ENCODE assay signal across 1 cellular context in the genomic region with DNA sequence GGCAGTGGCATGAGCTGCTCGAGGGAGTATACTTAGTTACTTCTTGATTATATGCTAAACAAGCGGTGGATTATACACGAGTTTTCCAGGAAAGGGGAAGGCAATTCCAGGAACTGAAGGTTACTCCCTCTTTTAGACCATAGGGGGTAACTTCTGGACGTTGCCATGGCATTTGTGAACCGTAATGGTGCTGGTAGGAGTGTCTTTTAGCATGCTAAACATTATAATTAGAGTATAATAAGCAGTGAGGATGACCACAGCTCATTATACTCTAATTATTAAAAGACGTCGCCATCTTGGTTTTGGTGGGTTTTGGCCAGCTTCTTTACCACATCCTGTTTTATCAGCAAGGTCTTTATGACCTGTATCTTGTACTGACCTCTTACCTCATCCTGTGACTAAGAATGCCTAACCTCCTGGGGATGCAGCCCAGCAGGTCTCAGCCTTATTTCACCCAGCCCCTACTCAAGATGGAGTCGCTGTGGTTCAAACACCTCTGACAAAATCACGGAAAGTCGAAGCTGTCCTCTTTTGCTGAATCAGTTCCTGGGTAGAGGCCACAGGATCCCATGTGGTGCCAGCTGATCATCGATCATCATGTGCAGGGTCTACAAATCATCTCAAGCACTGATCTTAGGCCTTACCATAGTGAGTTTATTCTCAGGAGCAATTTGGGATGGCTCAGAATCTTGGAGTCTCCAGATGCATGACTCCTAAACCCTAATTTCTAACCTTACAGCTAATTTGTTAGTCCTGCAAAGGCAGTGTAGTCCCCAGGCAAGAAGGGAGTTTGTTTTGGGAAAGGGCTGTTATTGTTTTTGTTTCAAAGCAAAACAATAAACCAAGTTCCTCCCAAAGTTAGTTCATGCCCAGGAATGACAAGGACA.
A peak's percentile ranks its signal among the peaks of the same experiment; 100 is the strongest.
TF ChIP-seq lines count a peak whose summit lies in the region.

No MANE protein-coding gene starts in this region.

TF ChIP-seq in K562, 482 proteins besides CTCF, POLR2A, EP300 and RAD21 (continued from another document and continues in another):
- TF ChIP-seq, protein P1, sequence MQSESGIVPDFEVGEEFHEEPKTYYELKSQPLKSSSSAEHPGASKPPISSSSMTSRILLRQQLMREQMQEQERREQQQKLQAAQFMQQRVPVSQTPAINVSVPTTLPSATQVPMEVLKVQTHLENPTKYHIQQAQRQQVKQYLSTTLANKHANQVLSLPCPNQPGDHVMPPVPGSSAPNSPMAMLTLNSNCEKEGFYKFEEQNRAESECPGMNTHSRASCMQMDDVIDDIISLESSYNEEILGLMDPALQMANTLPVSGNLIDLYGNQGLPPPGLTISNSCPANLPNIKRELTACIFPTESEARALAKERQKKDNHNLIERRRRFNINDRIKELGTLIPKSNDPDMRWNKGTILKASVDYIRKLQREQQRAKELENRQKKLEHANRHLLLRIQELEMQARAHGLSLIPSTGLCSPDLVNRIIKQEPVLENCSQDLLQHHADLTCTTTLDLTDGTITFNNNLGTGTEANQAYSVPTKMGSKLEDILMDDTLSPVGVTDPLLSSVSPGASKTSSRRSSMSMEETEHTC (IDR thresholded peaks at IDR 0.05): no peak
- peak; percentile 74; the same call in 1 of the 2 replicates for TF ChIP-seq ZNF75A (CRISPR knock-in tag; IDR thresholded peaks at IDR 0.05)
- no peak for TF ChIP-seq ARID2 (IDR thresholded peaks at IDR 0.05)
- TF ChIP-seq, protein P2, sequence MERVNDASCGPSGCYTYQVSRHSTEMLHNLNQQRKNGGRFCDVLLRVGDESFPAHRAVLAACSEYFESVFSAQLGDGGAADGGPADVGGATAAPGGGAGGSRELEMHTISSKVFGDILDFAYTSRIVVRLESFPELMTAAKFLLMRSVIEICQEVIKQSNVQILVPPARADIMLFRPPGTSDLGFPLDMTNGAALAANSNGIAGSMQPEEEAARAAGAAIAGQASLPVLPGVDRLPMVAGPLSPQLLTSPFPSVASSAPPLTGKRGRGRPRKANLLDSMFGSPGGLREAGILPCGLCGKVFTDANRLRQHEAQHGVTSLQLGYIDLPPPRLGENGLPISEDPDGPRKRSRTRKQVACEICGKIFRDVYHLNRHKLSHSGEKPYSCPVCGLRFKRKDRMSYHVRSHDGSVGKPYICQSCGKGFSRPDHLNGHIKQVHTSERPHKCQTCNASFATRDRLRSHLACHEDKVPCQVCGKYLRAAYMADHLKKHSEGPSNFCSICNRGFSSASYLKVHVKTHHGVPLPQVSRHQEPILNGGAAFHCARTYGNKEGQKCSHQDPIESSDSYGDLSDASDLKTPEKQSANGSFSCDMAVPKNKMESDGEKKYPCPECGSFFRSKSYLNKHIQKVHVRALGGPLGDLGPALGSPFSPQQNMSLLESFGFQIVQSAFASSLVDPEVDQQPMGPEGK (CRISPR knock-in tag; IDR thresholded peaks at IDR 0.05; ENCODE audit: borderline replicate concordance): peak; percentile 93
- TF ChIP-seq, protein P3, sequence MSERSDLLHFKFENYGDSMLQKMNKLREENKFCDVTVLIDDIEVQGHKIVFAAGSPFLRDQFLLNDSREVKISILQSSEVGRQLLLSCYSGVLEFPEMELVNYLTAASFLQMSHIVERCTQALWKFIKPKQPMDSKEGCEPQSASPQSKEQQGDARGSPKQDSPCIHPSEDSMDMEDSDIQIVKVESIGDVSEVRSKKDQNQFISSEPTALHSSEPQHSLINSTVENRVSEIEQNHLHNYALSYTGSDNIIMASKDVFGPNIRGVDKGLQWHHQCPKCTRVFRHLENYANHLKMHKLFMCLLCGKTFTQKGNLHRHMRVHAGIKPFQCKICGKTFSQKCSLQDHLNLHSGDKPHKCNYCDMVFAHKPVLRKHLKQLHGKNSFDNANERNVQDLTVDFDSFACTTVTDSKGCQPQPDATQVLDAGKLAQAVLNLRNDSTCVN (CRISPR knock-in tag; IDR thresholded peaks at IDR 0.05): peak; percentile 86; the same call in 1 of the 2 replicates
- TF ChIP-seq SNRNP70 (optimal IDR thresholded peaks at IDR 0.05; ENCODE audit: low read depth, low read length): no peak
- no peak for TF ChIP-seq POLR2B (IDR thresholded peaks at IDR 0.05; ENCODE audit: low read depth, partially characterized antibody)
- TF ChIP-seq DDX20 (tag; IDR thresholded peaks at IDR 0.05; ENCODE audit: low read depth): peak; percentile 90
- peak; percentile 98 for TF ChIP-seq BACH1 (tag; IDR thresholded peaks at IDR 0.05)
- TF ChIP-seq XRCC4 (IDR thresholded peaks at IDR 0.05; ENCODE audit: extremely low read depth, insufficient read depth, insufficient read length): no peak
- TF ChIP-seq TAF15 (IDR thresholded peaks at IDR 0.05; ENCODE audit: low read depth, low read length): no peak
- TF ChIP-seq PHTF2 (CRISPR knock-in tag; IDR thresholded peaks at IDR 0.05): no peak
- TF ChIP-seq, protein P4, sequence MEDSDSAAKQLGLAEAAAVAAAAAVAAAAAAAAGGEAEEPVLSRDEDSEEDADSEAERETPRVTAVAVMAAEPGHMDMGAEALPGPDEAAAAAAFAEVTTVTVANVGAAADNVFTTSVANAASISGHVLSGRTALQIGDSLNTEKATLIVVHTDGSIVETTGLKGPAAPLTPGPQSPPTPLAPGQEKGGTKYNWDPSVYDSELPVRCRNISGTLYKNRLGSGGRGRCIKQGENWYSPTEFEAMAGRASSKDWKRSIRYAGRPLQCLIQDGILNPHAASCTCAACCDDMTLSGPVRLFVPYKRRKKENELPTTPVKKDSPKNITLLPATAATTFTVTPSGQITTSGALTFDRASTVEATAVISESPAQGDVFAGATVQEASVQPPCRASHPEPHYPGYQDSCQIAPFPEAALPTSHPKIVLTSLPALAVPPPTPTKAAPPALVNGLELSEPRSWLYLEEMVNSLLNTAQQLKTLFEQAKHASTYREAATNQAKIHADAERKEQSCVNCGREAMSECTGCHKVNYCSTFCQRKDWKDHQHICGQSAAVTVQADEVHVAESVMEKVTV (CRISPR knock-in tag; IDR thresholded peaks at IDR 0.05): peak; percentile 69
- no peak for TF ChIP-seq NR3C1 (CRISPR knock-in tag; IDR thresholded peaks at IDR 0.05)
- TF ChIP-seq, protein P5, sequence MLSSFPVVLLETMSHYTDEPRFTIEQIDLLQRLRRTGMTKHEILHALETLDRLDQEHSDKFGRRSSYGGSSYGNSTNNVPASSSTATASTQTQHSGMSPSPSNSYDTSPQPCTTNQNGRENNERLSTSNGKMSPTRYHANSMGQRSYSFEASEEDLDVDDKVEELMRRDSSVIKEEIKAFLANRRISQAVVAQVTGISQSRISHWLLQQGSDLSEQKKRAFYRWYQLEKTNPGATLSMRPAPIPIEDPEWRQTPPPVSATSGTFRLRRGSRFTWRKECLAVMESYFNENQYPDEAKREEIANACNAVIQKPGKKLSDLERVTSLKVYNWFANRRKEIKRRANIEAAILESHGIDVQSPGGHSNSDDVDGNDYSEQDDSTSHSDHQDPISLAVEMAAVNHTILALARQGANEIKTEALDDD (IDR thresholded peaks at IDR 0.05): no peak
- no peak for TF ChIP-seq SRSF7 (optimal IDR thresholded peaks at IDR 0.05; ENCODE audit: low read depth, low read length)
- TF ChIP-seq, protein P6, sequence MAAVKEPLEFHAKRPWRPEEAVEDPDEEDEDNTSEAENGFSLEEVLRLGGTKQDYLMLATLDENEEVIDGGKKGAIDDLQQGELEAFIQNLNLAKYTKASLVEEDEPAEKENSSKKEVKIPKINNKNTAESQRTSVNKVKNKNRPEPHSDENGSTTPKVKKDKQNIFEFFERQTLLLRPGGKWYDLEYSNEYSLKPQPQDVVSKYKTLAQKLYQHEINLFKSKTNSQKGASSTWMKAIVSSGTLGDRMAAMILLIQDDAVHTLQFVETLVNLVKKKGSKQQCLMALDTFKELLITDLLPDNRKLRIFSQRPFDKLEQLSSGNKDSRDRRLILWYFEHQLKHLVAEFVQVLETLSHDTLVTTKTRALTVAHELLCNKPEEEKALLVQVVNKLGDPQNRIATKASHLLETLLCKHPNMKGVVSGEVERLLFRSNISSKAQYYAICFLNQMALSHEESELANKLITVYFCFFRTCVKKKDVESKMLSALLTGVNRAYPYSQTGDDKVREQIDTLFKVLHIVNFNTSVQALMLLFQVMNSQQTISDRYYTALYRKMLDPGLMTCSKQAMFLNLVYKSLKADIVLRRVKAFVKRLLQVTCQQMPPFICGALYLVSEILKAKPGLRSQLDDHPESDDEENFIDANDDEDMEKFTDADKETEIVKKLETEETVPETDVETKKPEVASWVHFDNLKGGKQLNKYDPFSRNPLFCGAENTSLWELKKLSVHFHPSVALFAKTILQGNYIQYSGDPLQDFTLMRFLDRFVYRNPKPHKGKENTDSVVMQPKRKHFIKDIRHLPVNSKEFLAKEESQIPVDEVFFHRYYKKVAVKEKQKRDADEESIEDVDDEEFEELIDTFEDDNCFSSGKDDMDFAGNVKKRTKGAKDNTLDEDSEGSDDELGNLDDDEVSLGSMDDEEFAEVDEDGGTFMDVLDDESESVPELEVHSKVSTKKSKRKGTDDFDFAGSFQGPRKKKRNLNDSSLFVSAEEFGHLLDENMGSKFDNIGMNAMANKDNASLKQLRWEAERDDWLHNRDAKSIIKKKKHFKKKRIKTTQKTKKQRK (IDR thresholded peaks at IDR 0.05; ENCODE audit: borderline replicate concordance, low read depth, low read length): no peak
- TF ChIP-seq ZSCAN29 (IDR thresholded peaks at IDR 0.05): no peak
- no peak for TF ChIP-seq HDAC6 (IDR thresholded peaks at IDR 0.05; ENCODE audit: low read depth, low read length)
- TF ChIP-seq HDGF (IDR thresholded peaks at IDR 0.05): no peak
- TF ChIP-seq ZNF764 (CRISPR knock-in tag; IDR thresholded peaks at IDR 0.05; ENCODE audit: low read depth): no peak
- TF ChIP-seq ZNF134 (CRISPR knock-in tag; conservative IDR thresholded peaks at IDR 0.05): peak; percentile 81
- no peak for TF ChIP-seq ZEB2 (IDR thresholded peaks at IDR 0.05)
- no peak for TF ChIP-seq ARHGAP35 (IDR thresholded peaks at IDR 0.05; ENCODE audit: partially characterized antibody)
- no peak for TF ChIP-seq MYBL2 (IDR thresholded peaks at IDR 0.05; ENCODE audit: low read depth)
- TF ChIP-seq MYBL2 (CRISPR knock-in tag; IDR thresholded peaks at IDR 0.05; ENCODE audit: borderline replicate concordance): no peak
- TF ChIP-seq JUND (IDR thresholded peaks at IDR 0.05; ENCODE audit: borderline replicate concordance, low read depth, low read length): no peak
- TF ChIP-seq JUND (tag; IDR thresholded peaks at IDR 0.05; ENCODE audit: borderline replicate concordance, low read depth, low read length): peak; percentile 11; the same call in 1 of the 3 replicates
- no peak for TF ChIP-seq TFAM (CRISPR knock-in tag; conservative IDR thresholded peaks at IDR 0.05)
- TF ChIP-seq, protein P7, sequence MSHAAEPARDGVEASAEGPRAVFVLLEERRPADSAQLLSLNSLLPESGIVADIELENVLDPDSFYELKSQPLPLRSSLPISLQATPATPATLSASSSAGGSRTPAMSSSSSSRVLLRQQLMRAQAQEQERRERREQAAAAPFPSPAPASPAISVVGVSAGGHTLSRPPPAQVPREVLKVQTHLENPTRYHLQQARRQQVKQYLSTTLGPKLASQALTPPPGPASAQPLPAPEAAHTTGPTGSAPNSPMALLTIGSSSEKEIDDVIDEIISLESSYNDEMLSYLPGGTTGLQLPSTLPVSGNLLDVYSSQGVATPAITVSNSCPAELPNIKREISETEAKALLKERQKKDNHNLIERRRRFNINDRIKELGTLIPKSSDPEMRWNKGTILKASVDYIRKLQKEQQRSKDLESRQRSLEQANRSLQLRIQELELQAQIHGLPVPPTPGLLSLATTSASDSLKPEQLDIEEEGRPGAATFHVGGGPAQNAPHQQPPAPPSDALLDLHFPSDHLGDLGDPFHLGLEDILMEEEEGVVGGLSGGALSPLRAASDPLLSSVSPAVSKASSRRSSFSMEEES (CRISPR knock-in tag; IDR thresholded peaks at IDR 0.05): peak; percentile 34; the same call in 1 of the 2 replicates
- no peak for TF ChIP-seq MBD2 (IDR thresholded peaks at IDR 0.05; ENCODE audit: borderline replicate concordance, low read depth)
- TF ChIP-seq CXXC5 (CRISPR knock-in tag; IDR thresholded peaks at IDR 0.05): peak; percentile 59
- TF ChIP-seq ZNF76 (CRISPR knock-in tag; IDR thresholded peaks at IDR 0.05; ENCODE audit: borderline replicate concordance): peak; percentile 98
- no peak for TF ChIP-seq ZBTB7A (IDR thresholded peaks at IDR 0.05; ENCODE audit: borderline replicate concordance, control insufficient read depth, low read depth, low read length)
- TF ChIP-seq, protein P8, sequence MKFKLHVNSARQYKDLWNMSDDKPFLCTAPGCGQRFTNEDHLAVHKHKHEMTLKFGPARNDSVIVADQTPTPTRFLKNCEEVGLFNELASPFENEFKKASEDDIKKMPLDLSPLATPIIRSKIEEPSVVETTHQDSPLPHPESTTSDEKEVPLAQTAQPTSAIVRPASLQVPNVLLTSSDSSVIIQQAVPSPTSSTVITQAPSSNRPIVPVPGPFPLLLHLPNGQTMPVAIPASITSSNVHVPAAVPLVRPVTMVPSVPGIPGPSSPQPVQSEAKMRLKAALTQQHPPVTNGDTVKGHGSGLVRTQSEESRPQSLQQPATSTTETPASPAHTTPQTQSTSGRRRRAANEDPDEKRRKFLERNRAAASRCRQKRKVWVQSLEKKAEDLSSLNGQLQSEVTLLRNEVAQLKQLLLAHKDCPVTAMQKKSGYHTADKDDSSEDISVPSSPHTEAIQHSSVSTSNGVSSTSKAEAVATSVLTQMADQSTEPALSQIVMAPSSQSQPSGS (CRISPR knock-in tag; IDR thresholded peaks at IDR 0.05): no peak
- no peak for TF ChIP-seq BRD9 (IDR thresholded peaks at IDR 0.05; ENCODE audit: low read depth, partially characterized antibody)
- TF ChIP-seq ZNF24 (IDR thresholded peaks at IDR 0.05): no peak
- no peak for TF ChIP-seq CBX8 (IDR thresholded peaks at IDR 0.05; ENCODE audit: borderline replicate concordance, extremely low read depth, low read depth, low read length, poor library complexity, severe bottlenecking)
- no peak for TF ChIP-seq ILF3 (IDR thresholded peaks at IDR 0.05; ENCODE audit: borderline replicate concordance)
- peak; percentile 75; the same call in 1 of the 2 replicates for TF ChIP-seq ZSCAN32 (CRISPR knock-in tag; IDR thresholded peaks at IDR 0.05)
- TF ChIP-seq HMGN3 (IDR thresholded peaks at IDR 0.05; ENCODE audit: borderline replicate concordance, extremely low read depth, insufficient read length, low read depth, low read length): no peak
- TF ChIP-seq KDM4B (IDR thresholded peaks at IDR 0.05; ENCODE audit: borderline replicate concordance in 2 of 2, low read depth in 1 of 2): no peak
- TF ChIP-seq ZNF124 (CRISPR knock-in tag; IDR thresholded peaks at IDR 0.05): no peak
- peak; percentile 84 for TF ChIP-seq ILK (tag; IDR thresholded peaks at IDR 0.05; ENCODE audit: borderline replicate concordance, low read depth)
- TF ChIP-seq ZNF217 (CRISPR knock-in tag; IDR thresholded peaks at IDR 0.05): no peak
- no peak for TF ChIP-seq NFATC3 (IDR thresholded peaks at IDR 0.05)
- TF ChIP-seq BCOR (IDR thresholded peaks at IDR 0.05): no peak
- TF ChIP-seq, protein P9, sequence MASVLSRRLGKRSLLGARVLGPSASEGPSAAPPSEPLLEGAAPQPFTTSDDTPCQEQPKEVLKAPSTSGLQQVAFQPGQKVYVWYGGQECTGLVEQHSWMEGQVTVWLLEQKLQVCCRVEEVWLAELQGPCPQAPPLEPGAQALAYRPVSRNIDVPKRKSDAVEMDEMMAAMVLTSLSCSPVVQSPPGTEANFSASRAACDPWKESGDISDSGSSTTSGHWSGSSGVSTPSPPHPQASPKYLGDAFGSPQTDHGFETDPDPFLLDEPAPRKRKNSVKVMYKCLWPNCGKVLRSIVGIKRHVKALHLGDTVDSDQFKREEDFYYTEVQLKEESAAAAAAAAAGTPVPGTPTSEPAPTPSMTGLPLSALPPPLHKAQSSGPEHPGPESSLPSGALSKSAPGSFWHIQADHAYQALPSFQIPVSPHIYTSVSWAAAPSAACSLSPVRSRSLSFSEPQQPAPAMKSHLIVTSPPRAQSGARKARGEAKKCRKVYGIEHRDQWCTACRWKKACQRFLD (CRISPR knock-in tag; IDR thresholded peaks at IDR 0.05): peak; percentile 100
- no peak for TF ChIP-seq RBFOX2 (IDR thresholded peaks at IDR 0.05; ENCODE audit: low read depth, low read length)
